In genomic region chr2:46983065-46983801, GRCh38 we compare ENCODE assay signal across 8 cellular contexts. TPM values are rescaled to one million over a fixed set of nuclear protein-coding genes. Genes with fewer than 3 reads are reported as not detected.
A peak's percentile ranks its signal among the peaks of the same experiment; 100 is the strongest.
DNase-seq lines count a peak whose midpoint lies in the region; ATAC-seq and TF ChIP-seq lines count a peak whose summit lies in the region.

No MANE protein-coding gene starts in this region.

- H3K27me3 ChIP-seq in HL-60 (ENCODE audit: insufficient read depth, poor library complexity, severe bottlenecking) (no peaks in the 10 kb centered on the region), left lung (no peaks in the 10 kb centered on the region)

- peaks cover 87% of the 10 kb centered on the region for H3K4me1 Mint-ChIP-seq in activated T-helper 1 cell treated with anti-CD3 and anti-CD28 coated beads, Interleukin-12 subunit alpha, Interleukin-12 subunit beta, Interleukin-2, Interleukin-4 antibody, amounts not matched to agents 30 ng/mL and 10 ng/mL and 1 ng/mL, durations not matched to agents 14 hours and 24 hours and 36 hours (ENCODE audit: low read depth)

- H3K27me3 Mint-ChIP-seq in activated T-helper 1 cell treated with anti-CD3 and anti-CD28 coated beads, Interleukin-12 subunit alpha, Interleukin-12 subunit beta, Interleukin-2, Interleukin-4 antibody, amounts not matched to agents 30 ng/mL and 10 ng/mL and 1 ng/mL, durations not matched to agents 14 hours and 24 hours and 36 hours (ENCODE audit: insufficient read depth): no peaks in the 10 kb centered on the region

- peaks cover 25% of the 10 kb centered on the region for H3K36me3 Mint-ChIP-seq in activated T-helper 1 cell treated with anti-CD3 and anti-CD28 coated beads, Interleukin-12 subunit alpha, Interleukin-12 subunit beta, Interleukin-2, Interleukin-4 antibody, amounts not matched to agents 30 ng/mL and 10 ng/mL and 1 ng/mL, durations not matched to agents 14 hours and 24 hours and 36 hours (ENCODE audit: low read depth)

- H3K4me3 ChIP-seq in HL-60 (replicated peaks; ENCODE audit: insufficient read depth, low read length) (no peak overlapping the region; the same call in 1 of the 2 replicates), left lung (no peak overlapping the region)

- intact Hi-C loops in activated T-helper 1 cell treated with anti-CD3 and anti-CD28 coated beads, Interleukin-12 subunit alpha, Interleukin-12 subunit beta, Interleukin-2, Interleukin-4 antibody, amounts not matched to agents 30 ng/mL and 10 ng/mL and 1 ng/mL, durations not matched to agents 14 hours and 24 hours and 36 hours (cut with micrococcal nuclease): no loop called here
- intact Hi-C loops in left lung (cut with DNase I): no loop called here

- peak; percentile 27 for ATAC-seq in GM21367 (IDR thresholded peaks at IDR 0.05; ENCODE audit: unreplicated experiment)
- ATAC-seq in left lung: no peak

- TF ChIP-seq CTCF in HL-60 (IDR thresholded peaks at IDR 0.05; ENCODE audit: insufficient read depth, low read length) (no peak), left lung (IDR thresholded peaks at IDR 0.05) (no peak)

- DNase-seq in GM03348 (ENCODE audit: low spot score): peak; percentile 65
- DNase-seq in HL-60 (ENCODE audit: low read depth in 1 of 2, low spot score in 1 of 2): peak in 1 of 2 experiments; percentile 90
- DNase-seq in activated T-helper 1 cell treated with anti-CD3 and anti-CD28 coated beads, Interleukin-12 subunit alpha, Interleukin-12 subunit beta, Interleukin-2, Interleukin-4 antibody, amounts not matched to agents 30 ng/mL and 10 ng/mL and 1 ng/mL, durations not matched to agents 14 hours and 24 hours and 36 hours (ENCODE audit: low spot score): no peak
- peak; percentile 69 to 81 for DNase-seq in left lung
- DNase-seq in NCI-H2081 (lab: John Stamatoyannopoulos, UW): no peak
- no peak for DNase-seq in cortex of kidney (lab: John Stamatoyannopoulos, UW)
- no peak for DNase-seq in islet precursor cell

- peaks cover 45 to 86% of the 10 kb centered on the region in 2 donors for H3K4me1 ChIP-seq in left lung

- H3K9me3 ChIP-seq in left lung: no peaks in the 10 kb centered on the region

- H3K27ac ChIP-seq in HL-60 (replicated peaks) (peak overlapping the region; percentile 81), left lung (peak overlapping the region; percentile 84 to 87)

- H3K27ac Mint-ChIP-seq in activated T-helper 1 cell treated with anti-CD3 and anti-CD28 coated beads, Interleukin-12 subunit alpha, Interleukin-12 subunit beta, Interleukin-2, Interleukin-4 antibody, amounts not matched to agents 30 ng/mL and 10 ng/mL and 1 ng/mL, durations not matched to agents 14 hours and 24 hours and 36 hours: peak overlapping the region; percentile 78

- H3K9me3 Mint-ChIP-seq in activated T-helper 1 cell treated with anti-CD3 and anti-CD28 coated beads, Interleukin-12 subunit alpha, Interleukin-12 subunit beta, Interleukin-2, Interleukin-4 antibody, amounts not matched to agents 30 ng/mL and 10 ng/mL and 1 ng/mL, durations not matched to agents 14 hours and 24 hours and 36 hours: no peaks in the 10 kb centered on the region

- peaks cover 0 to 31% of the 10 kb centered on the region in 2 donors for H3K36me3 ChIP-seq in left lung

- H3K4me3 Mint-ChIP-seq in activated T-helper 1 cell treated with anti-CD3 and anti-CD28 coated beads, Interleukin-12 subunit alpha, Interleukin-12 subunit beta, Interleukin-2, Interleukin-4 antibody, amounts not matched to agents 30 ng/mL and 10 ng/mL and 1 ng/mL, durations not matched to agents 14 hours and 24 hours and 36 hours: peak overlapping the region; percentile 39

RNA-seq across cellular contexts. Expression of gene TTC7A, which starts 42.2 kb away (rescaled TPM):
- total RNA-seq in activated T-helper 1 cell treated with anti-CD3 and anti-CD28 coated beads, Interleukin-12 subunit alpha, Interleukin-12 subunit beta, Interleukin-2, Interleukin-4 antibody, amounts not matched to agents 30 ng/mL and 10 ng/mL and 1 ng/mL, durations not matched to agents 14 hours and 24 hours and 36 hours: 72.5 and 77.2 TPM in 2 replicates
- 10 to 100 TPM; 43.3 to 53.4 TPM for total RNA-seq in left lung

Comparison
In these comparisons a context has a peak if more than half of its experiments do, and no peak if none do; other contexts are left out.
1. DNase-seq: peak in GM03348 (single experiment) and left lung (2 of 2); none in activated T-helper 1 cell treated with anti-CD3 and anti-CD28 coated beads, Interleukin-12 subunit alpha, Interleukin-12 subunit beta, Interleukin-2, Interleukin-4 antibody, amounts not matched to agents 30 ng/mL and 10 ng/mL and 1 ng/mL, durations not matched to agents 14 hours and 24 hours and 36 hours (single experiment), NCI-H2081 (0 of 2), cortex of kidney (single experiment) and islet precursor cell (single experiment).